In genomic region chr10:14953452-14954000, GRCh38 we compare ENCODE assay signal across 8 cellular contexts. TPM values are rescaled to one million over a fixed set of nuclear protein-coding genes. Genes with fewer than 3 reads are reported as not detected.
DNase-seq lines count a peak whose midpoint lies in the region; ATAC-seq and TF ChIP-seq lines count a peak whose summit lies in the region.

No MANE protein-coding gene starts in this region.

- H3K4me1 ChIP-seq in GM23338 (ENCODE audit: insufficient read depth) (peaks cover 8% of the 10 kb centered on the region), heart left ventricle (peaks cover 0 to 37% (median 16%) of the 10 kb centered on the region in 12 donors)

- H3K27ac ChIP-seq in GM23338 (ENCODE audit: low read depth) (no peak overlapping the region), heart left ventricle (peak overlapping the region; percentile 33 to 91 (median 85))

- peak overlapping the region; percentile 80; the same call in 1 of the 2 replicates for H3K27ac Mint-ChIP-seq in GM23338
- H3K27ac Mint-ChIP-seq in activated naive CD4-positive, alpha-beta T cell treated with anti-CD3 and anti-CD28 coated beads, Interleukin-2, amount 50 U/mL, for 72 hours: peak overlapping the region; percentile 98

- H3K79me2 ChIP-seq in GM23338 (replicated peaks; ENCODE audit: insufficient read depth): no peaks in the 10 kb centered on the region; the same call in 1 of the 2 replicates

- ATAC-seq in GM23338: peak; percentile 53
- ATAC-seq in activated naive CD4-positive, alpha-beta T cell treated with anti-CD3 and anti-CD28 coated beads, Interleukin-2, amount 50 U/mL, for 72 hours: peak; percentile 49 to 63
- ATAC-seq in heart left ventricle: peak; percentile 41 to 74 (median 64)

- H3K9me3 ChIP-seq in heart left ventricle: no peaks in the 10 kb centered on the region

- WGBS in heart left ventricle, 4 donors: 1 to 4% (median 1%) methylated on average over 21 to 31 of the region's 31 CpGs

- peak overlapping the region; percentile 90 for H3K4me3 Mint-ChIP-seq in GM23338

- no peaks in the 10 kb centered on the region; the same call in 1 of the 3 replicates for H3K9me3 Mint-ChIP-seq in GM23338
- H3K9me3 Mint-ChIP-seq in activated naive CD4-positive, alpha-beta T cell treated with anti-CD3 and anti-CD28 coated beads, Interleukin-2, amount 50 U/mL, for 72 hours: no peaks in the 10 kb centered on the region

- peak overlapping the region; percentile 85 for H2AFZ ChIP-seq in GM23338

- peak overlapping the region; percentile 97 for H3K4me2 ChIP-seq in GM23338

- H3K27me3 ChIP-seq in GM23338 (ENCODE audit: insufficient read depth) (peaks cover 33% of the 10 kb centered on the region), heart left ventricle (no peaks in the 10 kb centered on the region)

- intact Hi-C loops in heart left ventricle (cut with DNase I): loop anchor here in 7 of 10 donors (5.0 to 10.0 kb wide), 6 partner anchors 76 to 339 kb away; partner anchors contain the start of genes CDNF (in 2 of the 7), HSPA14 (in 2 of the 7), MSANTD7 (in 2 of the 7) and RPP38 (in 2 of the 7)
- intact Hi-C loops in posterior vena cava (cut with DNase I): loop anchor here (5.0 to 10.0 kb wide), 2 partner anchors 144 to 151 kb away; partner anchors contain the start of gene RPP38 (in 1 of the 2)

- H3F3A ChIP-seq in GM23338 (replicated peaks; ENCODE audit: low read depth): peaks cover 7% of the 10 kb centered on the region

- TF ChIP-seq CTCF in GM23338 (conservative IDR thresholded peaks at IDR 0.05; ENCODE audit: low read depth in 2 of 2): no peak
- TF ChIP-seq CTCF in heart left ventricle (IDR thresholded peaks at IDR 0.05): peak in 3 of 12 donors; percentile 18 to 37 (median 27)

- peaks cover 19% of the 10 kb centered on the region for H3K4me1 Mint-ChIP-seq in GM23338

- H3K36me3 Mint-ChIP-seq in GM23338 (ENCODE audit: low read depth): peaks cover 7% of the 10 kb centered on the region; the same call in 1 of the 3 replicates
- peaks cover 18 to 20% of the 10 kb centered on the region in 2 donors for H3K36me3 Mint-ChIP-seq in activated naive CD4-positive, alpha-beta T cell treated with anti-CD3 and anti-CD28 coated beads, Interleukin-2, amount 50 U/mL, for 72 hours

- TF ChIP-seq POLR2A in heart left ventricle (IDR thresholded peaks at IDR 0.05): no peak

- H3K36me3 ChIP-seq in GM23338 (ENCODE audit: insufficient read depth): peaks cover 5% of the 10 kb centered on the region; the same call in 1 of the 2 replicates
- H3K36me3 ChIP-seq in heart left ventricle: peaks cover 0 to 11% (median 4%) of the 10 kb centered on the region in 9 donors

- no peaks in the 10 kb centered on the region for H3K9me2 ChIP-seq in GM23338 (ENCODE audit: insufficient read depth)

- peaks cover 35% of the 10 kb centered on the region for H3K27me3 Mint-ChIP-seq in GM23338 (ENCODE audit: insufficient read depth, low read depth, poor library complexity)

- H3K4me3 ChIP-seq in GM23338: peak overlapping the region; percentile 81
- H3K4me3 ChIP-seq in heart left ventricle: peak overlapping the region; percentile 69 to 95 (median 80)

- H4K20me1 ChIP-seq in GM23338 (replicated peaks; ENCODE audit: insufficient read depth): peaks cover 12% of the 10 kb centered on the region

- DNase-seq in NK-92 treated with Interleukin-12 subunit alpha and Interleukin-12 subunit beta, amount 100 ng/mL, for 24 hours (lab: John Stamatoyannopoulos, UW): peak; percentile 49
- no peak for DNase-seq in NK-92 (lab: John Stamatoyannopoulos, UW; ENCODE audit: unreplicated experiment)
- DNase-seq in GM23338 (ENCODE audit: low spot score): peak; percentile 59
- peak; percentile 45 to 46 for DNase-seq in Kasumi-1 (lab: John Stamatoyannopoulos, UW)
- DNase-seq in activated naive CD4-positive, alpha-beta T cell treated with anti-CD3 and anti-CD28 coated beads, Interleukin-2, amount 50 U/mL, for 72 hours (ENCODE audit: low spot score in 2 of 2): peak in 1 of 2 donors; percentile 16
- DNase-seq in heart left ventricle: peak in 3 of 5 donors; percentile 49 to 62 (median 61)
- DNase-seq in posterior vena cava (ENCODE audit: low spot score): peak; percentile 90
- no peak for DNase-seq in inferior parietal cortex (ENCODE audit: extremely low spot score)

TF ChIP-seq in GM23338, 12 proteins besides CTCF, POLR2A, EP300 and RAD21:
- TF ChIP-seq REST (IDR thresholded peaks at IDR 0.05; ENCODE audit: unreplicated experiment) (no peak), ETS1 (IDR thresholded peaks at IDR 0.05) (no peak), STAT1 (IDR thresholded peaks at IDR 0.05; ENCODE audit: unreplicated experiment) (no peak), EZH2 (IDR thresholded peaks at IDR 0.05; ENCODE audit: low read depth, unreplicated experiment) (no peak), ZNF114 (CRISPR knock-in tag; IDR thresholded peaks at IDR 0.05) (no peak)

RNA-seq across cellular contexts. Expression of gene DCLRE1C, which starts 0.4 kb away (rescaled TPM):
- 3.9 and 5.3 TPM in 2 replicates for total RNA-seq in GM23338 (2014; rRNA removed; shearing (Covaris generic))
- polyA plus RNA-seq in GM23338 (2016; fragmentation: Nextera tagmentation; extraction: Ambion mirVana) (21.4 and 30.2 TPM in 2 replicates), heart left ventricle (1 to 10 TPM; 2.0 to 5.9 TPM)
- total RNA-seq in activated naive CD4-positive, alpha-beta T cell treated with anti-CD3 and anti-CD28 coated beads, Interleukin-2, amount 50 U/mL, for 72 hours: 10 to 100 TPM; 20.8 to 20.9 TPM
- total RNA-seq in heart left ventricle (1 to 10 TPM; 2.5 to 9.6 (median 5.3) TPM), posterior vena cava (10 to 100 TPM in 1 of 2 donors, 1 to 10 TPM in 1; 8.7 to 12.0 TPM)

RNA-seq across cellular contexts. Expression of gene MEIG1, which starts 5.7 kb away (rescaled TPM):
- total RNA-seq in GM23338 (2014; rRNA removed; shearing (Covaris generic)): 1.2 TPM in 1 of 2 replicates, not detected in the other
- polyA plus RNA-seq in GM23338 (2016; fragmentation: Nextera tagmentation; extraction: Ambion mirVana): 0.50 TPM in 1 of 2 replicates, not detected in the other
- under 1 TPM; 0.56 to 0.59 TPM for total RNA-seq in activated naive CD4-positive, alpha-beta T cell treated with anti-CD3 and anti-CD28 coated beads, Interleukin-2, amount 50 U/mL, for 72 hours
- total RNA-seq in heart left ventricle: under 1 TPM in 1 of 9 donors, not detected in 8; 0.85 TPM
- not detected for polyA plus RNA-seq in heart left ventricle
- total RNA-seq in posterior vena cava: not detected

Comparison
In these comparisons a context has a peak if more than half of its experiments do, and no peak if none do; other contexts are left out.
1. DNase-seq: peak in NK-92 treated with Interleukin-12 subunit alpha and Interleukin-12 subunit beta, amount 100 ng/mL, for 24 hours (single experiment), GM23338 (single experiment), Kasumi-1 (2 of 2), heart left ventricle (3 of 5) and posterior vena cava (single experiment); none in NK-92 (single experiment) and inferior parietal cortex (single experiment).
2. Peak in every context shown above with its lines, with median percentiles within 50 percentile points of each other: ATAC-seq.